In genomic region chr18:7459851-7460774, GRCh38 we compare ENCODE assay signal across 10 cellular contexts.
DNase-seq lines count a peak whose midpoint lies in the region; ATAC-seq and TF ChIP-seq lines count a peak whose summit lies in the region.
"Had no signal": no experiment of that assay in that cellular context is flagged by ENCODE, and none has a peak within 500 bp of the region (broad histone marks: within the 10 kb centered on the region; RNA-seq: fewer than 3 reads in every experiment).

No MANE protein-coding gene starts in this region.

- no peaks in the 10 kb centered on the region for H3K27me3 ChIP-seq in adipocyte (replicated peaks; ENCODE audit: control insufficient read depth, insufficient read depth, low read length)
- no peaks in the 10 kb centered on the region for H3K27me3 ChIP-seq in prostate gland (replicated peaks; ENCODE audit: insufficient read depth)

- no peak for TF ChIP-seq CTCF in prostate gland (IDR thresholded peaks at IDR 0.05)

- H3K9ac ChIP-seq in adipocyte (ENCODE audit: low read length) = peak overlapping the region; percentile 68

- TF ChIP-seq POLR2A in prostate gland (IDR thresholded peaks at IDR 0.05) = no peak

- H3K4me1 ChIP-seq in adipocyte (ENCODE audit: control insufficient read depth, insufficient read depth, low read length) = peaks cover 17% of the 10 kb centered on the region
- no peaks in the 10 kb centered on the region for H3K4me1 ChIP-seq in prostate gland (replicated peaks)

- peak overlapping the region; percentile 42 to 71 for H3K27ac ChIP-seq in prostate gland

- WGBS in prostate gland = 47% methylated on average over 25 of the region's 25 CpGs

- intact Hi-C loops in prostate gland (cut with DNase I) = loop anchor here (2.0 to 10.0 kb wide), 2 partner anchors 107 to 185 kb away; partner anchors contain the start of gene PTPRM

- H3K36me3 ChIP-seq in adipocyte (ENCODE audit: control insufficient read depth, insufficient read depth, low read length, severe bottlenecking) (no peaks in the 10 kb centered on the region), prostate gland (no peaks in the 10 kb centered on the region)

- H3K4me3 ChIP-seq in adipocyte (ENCODE audit: low read length) (peak overlapping the region; percentile 76), prostate gland (no peak overlapping the region)

- no peak for ATAC-seq in HG03135 (IDR thresholded peaks at IDR 0.05; ENCODE audit: unreplicated experiment)

- peak; percentile 18 for DNase-seq in AG08395 (ENCODE audit: low spot score)
- no peak for DNase-seq in adipocyte (ENCODE audit: low read depth)
- peak; percentile 46 to 49 for DNase-seq in hippocampal formation (lab: John Stamatoyannopoulos, UW)
- no peak for DNase-seq in prostate gland (ENCODE audit: low spot score)
- DNase-seq in NCI-H146 (lab: John Stamatoyannopoulos, UW) = no peak
- no peak for DNase-seq in NCI-H510A (lab: John Stamatoyannopoulos, UW)
- DNase-seq in stimulated activated naive CD4-positive, alpha-beta T cell treated with Interleukin-2 at 50 U/mL for 16 hours (lab: John Stamatoyannopoulos, UW) = no peak
- DNase-seq: AML-193, naive B cell had no signal

- H3K9me3 ChIP-seq in adipocyte (ENCODE audit: control insufficient read depth, low read length) = no peaks in the 10 kb centered on the region
- H3K9me3 ChIP-seq in prostate gland = no peaks in the 10 kb centered on the region

Comparison
In these comparisons a context has a peak if more than half of its experiments do, and no peak if none do; other contexts are left out.
1. DNase-seq: peak in AG08395 (single experiment) and hippocampal formation (2 of 2); none in adipocyte (single experiment), prostate gland (single experiment), NCI-H146 (single experiment), NCI-H510A (single experiment) and stimulated activated naive CD4-positive, alpha-beta T cell treated with Interleukin-2 at 50 U/mL for 16 hours (single experiment).